In the genomic region with DNA sequence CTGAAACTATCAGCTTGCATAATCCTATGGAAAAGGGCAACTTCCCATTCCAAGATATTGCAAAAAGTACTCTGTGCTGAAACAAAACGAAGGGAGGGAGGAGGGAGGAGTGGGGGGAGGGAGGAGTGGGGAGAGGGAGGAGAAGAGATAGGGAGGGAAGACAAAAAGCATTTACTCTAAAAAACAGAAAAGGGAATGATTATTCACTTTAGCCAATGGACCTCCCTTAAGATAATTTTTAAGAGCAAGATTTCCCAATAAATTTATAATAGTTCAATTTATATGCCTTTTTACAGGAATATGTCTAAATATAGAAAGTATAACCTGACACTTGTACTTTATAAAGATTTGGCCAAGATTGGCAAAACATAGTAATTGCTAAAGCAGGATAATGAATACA, we compare ENCODE assay signal across 26 cellular contexts.
DNase-seq lines count a peak whose midpoint lies in the region; ATAC-seq, FAIRE-seq and TF ChIP-seq lines count a peak whose summit lies in the region.
"Had no signal": no experiment of that assay in that cellular context is flagged by ENCODE, and none has a peak within 500 bp of the region (broad histone marks: within the 10 kb centered on the region; RNA-seq: fewer than 3 reads in every experiment).

No MANE protein-coding gene starts in this region.

- H3K36me3 Mint-ChIP-seq in neural progenitor cell = no peaks in the 10 kb centered on the region
- H3K36me3 Mint-ChIP-seq: CD8-positive, alpha-beta memory T cell had no signal

- no peak overlapping the region for H3K4me2 ChIP-seq in HepG2 (ENCODE audit: low read depth, low read length)
- H3K4me2 ChIP-seq in K562 (ENCODE audit: insufficient read depth, low read length) = no peak overlapping the region
- no peak overlapping the region for H3K4me2 ChIP-seq in neural progenitor cell
- H3K4me2 ChIP-seq: BLaER1, GM23338 had no signal

- TF ChIP-seq RAD21 in HepG2 (CRISPR knock-in tag; IDR thresholded peaks at IDR 0.05) = no peak
- no peak for TF ChIP-seq RAD21 in K562 (CRISPR knock-in tag; conservative IDR thresholded peaks at IDR 0.05 in 1 of 2, IDR thresholded peaks at IDR 0.05 in 1 of 2)

- DNase-seq in HepG2 (ENCODE audit: low spot score) (no peak), right lobe of liver (no peak), K562 (ENCODE audit: extremely low read depth in 1 of 4, low spot score in 3 of 4) (no peak), neural progenitor cell (ENCODE audit: low spot score) (no peak), tibial artery (no peak), frontal cortex (ENCODE audit: low spot score in 2 of 2) (no peak), GM13976 (ENCODE audit: low spot score) (no peak)
- DNase-seq in stimulated activated naive CD4-positive, alpha-beta T cell treated with Interleukin-2 at 50 U/mL for 16 hours (lab: John Stamatoyannopoulos, UW) = no peak
- DNase-seq: CD4-positive, alpha-beta T cell; CD8-positive, alpha-beta memory T cell; DMS 273 treated with DMSO at 0.1 percent for 48 hours; DMS79; EL; GDM1; H9 had no signal

- H3K9me3 ChIP-seq in HepG2 (ENCODE audit: low read length) (no peaks in the 10 kb centered on the region), right lobe of liver (no peaks in the 10 kb centered on the region), K562 (replicated peaks; ENCODE audit: control insufficient read depth, insufficient read depth, low read depth, low read length) (no peaks in the 10 kb centered on the region), neural progenitor cell (ENCODE audit: low read depth) (no peaks in the 10 kb centered on the region), tibial artery (no peaks in the 10 kb centered on the region)
- H3K9me3 ChIP-seq: BLaER1 had no signal

- H3K4me1 Mint-ChIP-seq in neural progenitor cell = peaks cover 8% of the 10 kb centered on the region
- H3K4me1 Mint-ChIP-seq: B cell; CD8-positive, alpha-beta memory T cell; GM23338; H9 had no signal

- H3K4me3 ChIP-seq in HepG2 (replicated peaks in 1 of 3; ENCODE audit: insufficient read depth in 1 of 3, low read depth in 2 of 3, low read length in 3 of 3) (no peak overlapping the region), right lobe of liver (no peak overlapping the region), K562 (no peak overlapping the region), neural progenitor cell (no peak overlapping the region), tibial artery (no peak overlapping the region)
- H3K4me3 ChIP-seq: BLaER1, GM12878, GM23338 had no signal

- H3K27me3 Mint-ChIP-seq in neural progenitor cell (ENCODE audit: insufficient read depth, low read depth) = no peaks in the 10 kb centered on the region

- no peak overlapping the region for H3K4me3 Mint-ChIP-seq in neural progenitor cell
- H3K4me3 Mint-ChIP-seq: B cell; CD4-positive, alpha-beta T cell; CD8-positive, alpha-beta memory T cell; GM23338; H9 had no signal

- intact Hi-C loops in HepG2 (cut with micrococcal nuclease; ENCODE audit: unreplicated experiment) = no loop called here
- intact Hi-C loops in right lobe of liver (cut with DNase I) = no loop called here
- intact Hi-C loops in K562 (cut with micrococcal nuclease) = no loop called here
- intact Hi-C loops in tibial artery (cut with DNase I; ENCODE audit: low total_unique reads) = no loop called here

- no peak for TF ChIP-seq EP300 in HepG2 (IDR thresholded peaks at IDR 0.05; ENCODE audit: low read depth in 2 of 2, low read length in 2 of 2)
- TF ChIP-seq EP300 in HepG2 (CRISPR knock-in tag; IDR thresholded peaks at IDR 0.05; ENCODE audit: borderline replicate concordance) = no peak
- TF ChIP-seq EP300 in K562 (IDR thresholded peaks at IDR 0.05; ENCODE audit: low read length) = no peak

- no peak for TF ChIP-seq CTCF in HepG2 (CRISPR knock-in tag; IDR thresholded peaks at IDR 0.05)
- no peak for TF ChIP-seq CTCF in right lobe of liver (IDR thresholded peaks at IDR 0.05)
- TF ChIP-seq CTCF in K562 (IDR thresholded peaks at IDR 0.05 in 2 of 3, conservative IDR thresholded peaks at IDR 0.05 in 1 of 3; ENCODE audit: insufficient read depth in 2 of 3, low read depth in 1 of 3, low read length in 3 of 3) = no peak
- TF ChIP-seq CTCF in neural progenitor cell (IDR thresholded peaks at IDR 0.05) = no peak
- no peak for TF ChIP-seq CTCF in tibial artery (IDR thresholded peaks at IDR 0.05)
- no peak for TF ChIP-seq CTCF in GM13976 (IDR thresholded peaks at IDR 0.05; ENCODE audit: borderline replicate concordance, control extremely low read depth, extremely low read depth, insufficient read depth, missing control alignments)

- H3K9me3 Mint-ChIP-seq in neural progenitor cell = no peaks in the 10 kb centered on the region
- H3K9me3 Mint-ChIP-seq: CD4-positive, alpha-beta T cell; CD8-positive, alpha-beta memory T cell; GM23338; H9 had no signal

- CTCF ChIA-PET in HepG2 (lab: Yijun Ruan, JAX; ENCODE audit: low intra/inter-chr PET ratio, low total read pairs) = no interaction called here
- CTCF ChIA-PET in K562 (lab: Yijun Ruan, JAX; ENCODE audit: low intra/inter-chr PET ratio) = no interaction called here

- H3K79me2 ChIP-seq in HepG2 (ENCODE audit: insufficient read depth, low read length) (no peaks in the 10 kb centered on the region), K562 (ENCODE audit: control insufficient read depth, insufficient read depth, low read length) (no peaks in the 10 kb centered on the region), neural progenitor cell (ENCODE audit: low read depth) (no peaks in the 10 kb centered on the region)

- FAIRE-seq in HepG2 (lab: Jason Lieb, UNC) = no peak
- no peak for FAIRE-seq in K562 (lab: Jason Lieb, UNC)
- FAIRE-seq in frontal cortex (lab: Jason Lieb, UNC) = no peak
- FAIRE-seq: A204.1, D721Med, GM12878, GM18507, GM19239 had no signal

- TF ChIP-seq POLR2A in HepG2 (IDR thresholded peaks at IDR 0.05; ENCODE audit: insufficient read depth in 1 of 2, low read depth in 2 of 2, low read length in 2 of 2) (no peak), right lobe of liver (IDR thresholded peaks at IDR 0.05) (no peak), K562 (conservative IDR thresholded peaks at IDR 0.05) (no peak)

- in situ Hi-C loops in HepG2 (cut with HindIII; ENCODE audit: extremely low pct_ligation_motif_present, low pct_unique_long_range_greater_than_20kb) (no loop called here), K562 (cut with MboI) (no loop called here), GM13976 (cut with MboI; ENCODE audit: low sequenced_read_pairs, unreplicated experiment) (no loop called here)

- H2AFZ ChIP-seq in HepG2 (ENCODE audit: low read length) (no peak overlapping the region), K562 (ENCODE audit: low read depth, low read length) (no peak overlapping the region), neural progenitor cell (replicated peaks) (peak overlapping the region; percentile 4)

- POLR2A ChIA-PET in HepG2 (lab: Yijun Ruan, JAX) = no interaction called here
- POLR2A ChIA-PET in K562 (lab: Yijun Ruan, JAX) = interaction anchor here (1.3 kb wide), 1 partner anchor 9 kb away, joined by 3 read pairs; no protein-coding TSS in a partner anchor

- no peaks in the 10 kb centered on the region for H3F3A ChIP-seq in neural progenitor cell (ENCODE audit: low read depth)

- peaks cover 0 to 4% of the 10 kb centered on the region in 2 experiments; a peak in 1 of 5 replicates for H3K27me3 ChIP-seq in HepG2 (ENCODE audit: control insufficient read depth in 1 of 2, insufficient read depth in 2 of 2, low read length in 2 of 2)
- no peaks in the 10 kb centered on the region for H3K27me3 ChIP-seq in right lobe of liver
- H3K27me3 ChIP-seq in K562 (ENCODE audit: control insufficient read depth in 2 of 2, insufficient read depth in 2 of 2, low read length in 2 of 2) = peaks cover 11 to 15% of the 10 kb centered on the region in 2 experiments
- H3K27me3 ChIP-seq in neural progenitor cell = no peaks in the 10 kb centered on the region
- no peaks in the 10 kb centered on the region for H3K27me3 ChIP-seq in tibial artery
- H3K27me3 ChIP-seq: BLaER1 had no signal

- H3K9ac ChIP-seq in HepG2 (ENCODE audit: insufficient read depth, low read depth, low read length) (no peak overlapping the region), K562 (ENCODE audit: insufficient read depth in 1 of 2, low read depth in 2 of 2, low read length in 2 of 2) (no peak overlapping the region), neural progenitor cell (no peak overlapping the region)
- H3K9ac ChIP-seq: BLaER1 had no signal

- H3K27ac ChIP-seq in HepG2 (ENCODE audit: extremely low read length, insufficient read depth, low read length) (no peak overlapping the region), right lobe of liver (no peak overlapping the region), K562 (ENCODE audit: extremely low read depth, low read depth, low read length) (no peak overlapping the region), neural progenitor cell (no peak overlapping the region), tibial artery (peak overlapping the region; percentile 63 to 71)
- H3K27ac ChIP-seq: 22Rv1, BLaER1, C4-2B had no signal

- no peaks in the 10 kb centered on the region for H3K9me1 ChIP-seq in K562 (ENCODE audit: control insufficient read depth, insufficient read depth, low read length)

- H3K36me3 ChIP-seq in HepG2 (replicated peaks in 1 of 2; ENCODE audit: control insufficient read depth in 1 of 2, insufficient read depth in 2 of 2, low read length in 2 of 2) = no peaks in the 10 kb centered on the region
- H3K36me3 ChIP-seq in right lobe of liver = no peaks in the 10 kb centered on the region
- no peaks in the 10 kb centered on the region for H3K36me3 ChIP-seq in K562 (ENCODE audit: control insufficient read depth, insufficient read depth, low read length)
- no peaks in the 10 kb centered on the region for H3K36me3 ChIP-seq in neural progenitor cell
- H3K36me3 ChIP-seq in tibial artery = no peaks in the 10 kb centered on the region
- H3K36me3 ChIP-seq: BLaER1 had no signal

- H3K27ac Mint-ChIP-seq in neural progenitor cell = no peak overlapping the region
- H3K27ac Mint-ChIP-seq: B cell; CD4-positive, alpha-beta T cell; CD8-positive, alpha-beta memory T cell; GM23338; H9 had no signal

- ATAC-seq in HepG2 (no peak), right lobe of liver (no peak), K562 (no peak)
- ATAC-seq: GM12878, GM23338, HCT116 had no signal

- WGBS in HepG2 (ENCODE audit: low lambda C conversion rate) = 0% methylated on average over 1 of the region's 1 CpG
- whole genome bisulfite sequencing in right lobe of liver (ENCODE audit: insufficient coverage, low coverage, low lambda C conversion rate, missing lambda C conversion rate) = 10% methylated on average over 1 of the region's 1 CpG
- WGBS in K562 (ENCODE audit: insufficient coverage, low coverage, missing lambda C conversion rate) = no CpG with 5 or more reads among the region's 1 CpG

- BruUV-seq in HepG2 (replicated peaks; lab: Mats Ljungman, UMichigan) = no TSS peak
- no TSS peak for BruUV-seq in K562 (replicated peaks; lab: Mats Ljungman, UMichigan)

- no peaks in the 10 kb centered on the region for H4K20me1 ChIP-seq in HepG2 (ENCODE audit: insufficient read depth, low read length)
- H4K20me1 ChIP-seq in K562 (replicated peaks; ENCODE audit: control insufficient read depth, insufficient read depth, low read length) = no peaks in the 10 kb centered on the region
- no peaks in the 10 kb centered on the region for H4K20me1 ChIP-seq in neural progenitor cell (ENCODE audit: low read depth)
- H4K20me1 ChIP-seq: BLaER1 had no signal

- H3K4me1 ChIP-seq in HepG2 (ENCODE audit: insufficient read depth, low read length) = no peaks in the 10 kb centered on the region
- H3K4me1 ChIP-seq in right lobe of liver = no peaks in the 10 kb centered on the region
- no peaks in the 10 kb centered on the region for H3K4me1 ChIP-seq in K562 (replicated peaks in 1 of 2; ENCODE audit: control insufficient read depth in 2 of 2, insufficient read depth in 2 of 2, low read length in 2 of 2)
- H3K4me1 ChIP-seq in neural progenitor cell = peaks cover 7% of the 10 kb centered on the region
- H3K4me1 ChIP-seq in tibial artery = peaks cover 0 to 87% (median 45%) of the 10 kb centered on the region in 4 donors
- H3K4me1 ChIP-seq: BLaER1 had no signal

Comparison
In these comparisons a context has a peak if more than half of its experiments do, and no peak if none do; other contexts are left out.
1. H3K27ac ChIP-seq: peak in tibial artery (2 of 2); none in HepG2 (single experiment), right lobe of liver (0 of 3), K562 (single experiment) and neural progenitor cell (single experiment).